Comparison of ENCODE assay signal across 7 cellular contexts in genomic region chrX:79259073-79259689, GRCh38.
A peak's percentile ranks its signal among the peaks of the same experiment; 100 is the strongest.
DNase-seq lines count a peak whose midpoint lies in the region; ATAC-seq lines count a peak whose summit lies in the region.

No MANE protein-coding gene starts in this region.

- peak; percentile 88 for ATAC-seq in GM19043 (IDR thresholded peaks at IDR 0.05; ENCODE audit: low read depth, unreplicated experiment)
- peak; percentile 84 for ATAC-seq in HG02981 (IDR thresholded peaks at IDR 0.05; ENCODE audit: unreplicated experiment)

- DNase-seq in T-helper 2 cell (peak in 4 of 5 experiments; percentile 2 to 95 (median 42)), fibroblast of the conjunctiva (ENCODE audit: low read depth) (peak; percentile 8), NOMO-1 treated with dmso at 0.1 percent for 144 hours (lab: John Stamatoyannopoulos, UW; ENCODE audit: unreplicated experiment) (no peak), A172 (ENCODE audit: low spot score) (no peak), NCI-H1694 treated with DMSO at 0.1 percent for 48 hours (lab: John Stamatoyannopoulos, UW) (no peak)

Comparison
In these comparisons a context has a peak if more than half of its experiments do, and no peak if none do; other contexts are left out.
1. DNase-seq: peak in T-helper 2 cell (4 of 5) and fibroblast of the conjunctiva (single experiment); none in NOMO-1 treated with dmso at 0.1 percent for 144 hours (single experiment), A172 (single experiment) and NCI-H1694 treated with DMSO at 0.1 percent for 48 hours (single experiment).